In genomic region chr4:173777921-173778320, GRCh38 we compare ENCODE assay signal across 21 cellular contexts.
DNase-seq lines count a peak whose midpoint lies in the region; ATAC-seq and TF ChIP-seq lines count a peak whose summit lies in the region.
"Had no signal": no experiment of that assay in that cellular context is flagged by ENCODE, and none has a peak within 500 bp of the region (broad histone marks: within the 10 kb centered on the region; RNA-seq: fewer than 3 reads in every experiment).

No MANE protein-coding gene starts in this region.

- H3K9ac ChIP-seq in neural progenitor cell, result no peak overlapping the region
- H3K9ac ChIP-seq: BLaER1 had no signal

- no peaks in the 10 kb centered on the region for H3F3A ChIP-seq in neural progenitor cell (ENCODE audit: low read depth)

- H3K27me3 ChIP-seq in neural progenitor cell (no peaks in the 10 kb centered on the region), brain microvascular endothelial cell (replicated peaks) (no peaks in the 10 kb centered on the region), dorsolateral prefrontal cortex (peaks cover 0 to 7% (median 0%) of the 10 kb centered on the region in 45 donors)
- H3K27me3 ChIP-seq: BLaER1 had no signal

- peaks cover 16% of the 10 kb centered on the region for H3K4me1 ChIP-seq in neural progenitor cell
- H3K4me1 ChIP-seq: BLaER1, Caco-2, HAP-1 had no signal

- H3K27me3 Mint-ChIP-seq in activated naive CD8-positive, alpha-beta T cell treated with anti-CD3 and anti-CD28 coated beads, Interleukin-2, amount 50 U/mL, for 24 hours, result no peaks in the 10 kb centered on the region
- H3K27me3 Mint-ChIP-seq in activated naive CD8-positive, alpha-beta T cell treated with anti-CD3 and anti-CD28 coated beads for 36 hours, result peaks cover 14% of the 10 kb centered on the region
- H3K27me3 Mint-ChIP-seq in WTC11 (ENCODE audit: low read depth) (no peaks in the 10 kb centered on the region), neural progenitor cell (ENCODE audit: insufficient read depth, low read depth) (no peaks in the 10 kb centered on the region)
- H3K27me3 Mint-ChIP-seq: B cell; CD4-positive, CD25-positive, alpha-beta regulatory T cell had no signal

- no peak overlapping the region for H3K4me3 Mint-ChIP-seq in activated naive CD8-positive, alpha-beta T cell treated with anti-CD3 and anti-CD28 coated beads, Interleukin-2, amount 50 U/mL, for 24 hours
- no peak overlapping the region for H3K4me3 Mint-ChIP-seq in activated naive CD8-positive, alpha-beta T cell treated with anti-CD3 and anti-CD28 coated beads for 36 hours
- H3K4me3 Mint-ChIP-seq in WTC11 (no peak overlapping the region), neural progenitor cell (no peak overlapping the region)
- H3K4me3 Mint-ChIP-seq: B cell; CD4-positive, CD25-positive, alpha-beta regulatory T cell; CD8-positive, alpha-beta T cell; HFFc6 had no signal

- no peaks in the 10 kb centered on the region for H3K36me3 Mint-ChIP-seq in activated naive CD8-positive, alpha-beta T cell treated with anti-CD3 and anti-CD28 coated beads, Interleukin-2, amount 50 U/mL, for 24 hours (ENCODE audit: low read depth)
- H3K36me3 Mint-ChIP-seq in activated naive CD8-positive, alpha-beta T cell treated with anti-CD3 and anti-CD28 coated beads for 36 hours, result no peaks in the 10 kb centered on the region
- H3K36me3 Mint-ChIP-seq in WTC11, result no peaks in the 10 kb centered on the region
- H3K36me3 Mint-ChIP-seq in neural progenitor cell, result no peaks in the 10 kb centered on the region
- H3K36me3 Mint-ChIP-seq: CD4-positive, CD25-positive, alpha-beta regulatory T cell; CD8-positive, alpha-beta T cell had no signal

- no peaks in the 10 kb centered on the region for H3K9me3 ChIP-seq in neural progenitor cell (ENCODE audit: low read depth)
- H3K9me3 ChIP-seq: Caco-2, HAP-1 had no signal

- CTCF ChIA-PET in WTC11 (lab: Charles Lee), result interaction anchor here (0.7 to 1.7 kb wide), 4 partner anchors 15 to 212 kb away, joined by 3 to 7 read pairs (median 4); no protein-coding TSS in a partner anchor

- H3K27ac ChIP-seq in neural progenitor cell, result no peak overlapping the region
- no peak overlapping the region for H3K27ac ChIP-seq in brain microvascular endothelial cell
- H3K27ac ChIP-seq in dorsolateral prefrontal cortex, result no peak overlapping the region
- H3K27ac ChIP-seq: 22Rv1, BLaER1, C4-2B had no signal

- intact Hi-C loops in dorsolateral prefrontal cortex (cut with DNase I), result no loop called here

- no peak overlapping the region for H2AFZ ChIP-seq in neural progenitor cell (replicated peaks)

- H3K79me2 ChIP-seq in neural progenitor cell (ENCODE audit: low read depth), result no peaks in the 10 kb centered on the region

- H3K4me3 ChIP-seq in neural progenitor cell (no peak overlapping the region), brain microvascular endothelial cell (ENCODE audit: low read depth, low read length) (no peak overlapping the region), dorsolateral prefrontal cortex (no peak overlapping the region)
- H3K4me3 ChIP-seq: BLaER1, GM12878, HAP-1 had no signal

- in situ Hi-C loops in brain microvascular endothelial cell (cut with HindIII; ENCODE audit: low pct_ligation_motif_present, low sequenced_read_pairs), result no loop called here

- no peak for DNase-seq in activated naive CD8-positive, alpha-beta T cell treated with anti-CD3 and anti-CD28 coated beads, Interleukin-2, amount 50 U/mL, for 24 hours
- no peak for DNase-seq in activated naive CD8-positive, alpha-beta T cell treated with anti-CD3 and anti-CD28 coated beads for 36 hours
- DNase-seq in WTC11 (ENCODE audit: low spot score) (no peak), neural progenitor cell (ENCODE audit: low spot score) (peak; percentile 52), brain microvascular endothelial cell (no peak), dorsolateral prefrontal cortex (no peak)
- no peak for DNase-seq in stimulated activated naive CD8-positive, alpha-beta T cell treated with anti-CD3 and anti-CD28 coated beads, Interleukin-15, Interleukin-2, amounts not matched to agents 100 U/mL and 50 U/mL, for 24 hours
- DNase-seq: Caco-2; CD4-positive, CD25-positive, alpha-beta regulatory T cell; CD8-positive, alpha-beta T cell; DMS153; DND-41; GDM1; GOT3; HFFc6 had no signal

- peaks cover 13% of the 10 kb centered on the region for H3K9me3 Mint-ChIP-seq in activated naive CD8-positive, alpha-beta T cell treated with anti-CD3 and anti-CD28 coated beads, Interleukin-2, amount 50 U/mL, for 24 hours
- H3K9me3 Mint-ChIP-seq in activated naive CD8-positive, alpha-beta T cell treated with anti-CD3 and anti-CD28 coated beads for 36 hours, result peaks cover 10% of the 10 kb centered on the region
- H3K9me3 Mint-ChIP-seq in WTC11 (peaks cover 28% of the 10 kb centered on the region), neural progenitor cell (peaks cover 24% of the 10 kb centered on the region)

- TF ChIP-seq CTCF in WTC11 (IDR thresholded peaks at IDR 0.05) (no peak), neural progenitor cell (IDR thresholded peaks at IDR 0.05) (no peak), brain microvascular endothelial cell (IDR thresholded peaks at IDR 0.05; ENCODE audit: low read depth, low read length, missing control alignments) (no peak), dorsolateral prefrontal cortex (IDR thresholded peaks at IDR 0.05 in 54 of 56, conservative IDR thresholded peaks at IDR 0.05 in 2 of 56; ENCODE audit: low read depth in 1 of 56, partially characterized antibody in 56 of 56) (no peak)

- H3K36me3 ChIP-seq in neural progenitor cell (no peaks in the 10 kb centered on the region), brain microvascular endothelial cell (replicated peaks) (no peaks in the 10 kb centered on the region)
- H3K36me3 ChIP-seq: BLaER1, HAP-1 had no signal

- H3K27ac Mint-ChIP-seq in activated naive CD8-positive, alpha-beta T cell treated with anti-CD3 and anti-CD28 coated beads, Interleukin-2, amount 50 U/mL, for 24 hours, result no peak overlapping the region
- H3K27ac Mint-ChIP-seq in activated naive CD8-positive, alpha-beta T cell treated with anti-CD3 and anti-CD28 coated beads for 36 hours, result no peak overlapping the region
- H3K27ac Mint-ChIP-seq in WTC11, result no peak overlapping the region
- H3K27ac Mint-ChIP-seq in neural progenitor cell, result no peak overlapping the region
- H3K27ac Mint-ChIP-seq: B cell; CD4-positive, CD25-positive, alpha-beta regulatory T cell; CD8-positive, alpha-beta T cell; HFFc6 had no signal

- ATAC-seq in activated naive CD8-positive, alpha-beta T cell treated with anti-CD3 and anti-CD28 coated beads, Interleukin-2, amount 50 U/mL, for 24 hours, result peak; percentile 10
- peak; percentile 80 for ATAC-seq in WTC11
- no peak for ATAC-seq in stimulated activated naive CD8-positive, alpha-beta T cell treated with anti-CD3 and anti-CD28 coated beads, Interleukin-15, Interleukin-2, amounts not matched to agents 100 U/mL and 50 U/mL, for 24 hours
- ATAC-seq: CD8-positive, alpha-beta T cell; GM12878 had no signal

- POLR2A ChIA-PET in WTC11 (lab: Charles Lee), result no interaction called here

- H4K20me1 ChIP-seq in neural progenitor cell (ENCODE audit: low read depth), result no peaks in the 10 kb centered on the region
- H4K20me1 ChIP-seq: BLaER1 had no signal

- H3K4me2 ChIP-seq in neural progenitor cell, result no peak overlapping the region
- H3K4me2 ChIP-seq: BLaER1 had no signal

- no peaks in the 10 kb centered on the region for H3K4me1 Mint-ChIP-seq in activated naive CD8-positive, alpha-beta T cell treated with anti-CD3 and anti-CD28 coated beads, Interleukin-2, amount 50 U/mL, for 24 hours
- H3K4me1 Mint-ChIP-seq in activated naive CD8-positive, alpha-beta T cell treated with anti-CD3 and anti-CD28 coated beads for 36 hours, result no peaks in the 10 kb centered on the region
- H3K4me1 Mint-ChIP-seq in WTC11 (peaks cover 11% of the 10 kb centered on the region), neural progenitor cell (peaks cover 11% of the 10 kb centered on the region)
- H3K4me1 Mint-ChIP-seq: B cell; CD4-positive, CD25-positive, alpha-beta regulatory T cell had no signal

TF ChIP-seq in WTC11, 78 proteins besides CTCF, POLR2A, EP300 and RAD21 (continues in another document):
- TF ChIP-seq HMGXB4 (CRISPR knock-in tag; IDR thresholded peaks at IDR 0.05) (no peak), MXD4 (CRISPR knock-in tag; IDR thresholded peaks at IDR 0.05; ENCODE audit: borderline replicate concordance) (no peak), ATF1 (CRISPR knock-in tag; IDR thresholded peaks at IDR 0.05) (no peak)
- TF ChIP-seq, protein P1, sequence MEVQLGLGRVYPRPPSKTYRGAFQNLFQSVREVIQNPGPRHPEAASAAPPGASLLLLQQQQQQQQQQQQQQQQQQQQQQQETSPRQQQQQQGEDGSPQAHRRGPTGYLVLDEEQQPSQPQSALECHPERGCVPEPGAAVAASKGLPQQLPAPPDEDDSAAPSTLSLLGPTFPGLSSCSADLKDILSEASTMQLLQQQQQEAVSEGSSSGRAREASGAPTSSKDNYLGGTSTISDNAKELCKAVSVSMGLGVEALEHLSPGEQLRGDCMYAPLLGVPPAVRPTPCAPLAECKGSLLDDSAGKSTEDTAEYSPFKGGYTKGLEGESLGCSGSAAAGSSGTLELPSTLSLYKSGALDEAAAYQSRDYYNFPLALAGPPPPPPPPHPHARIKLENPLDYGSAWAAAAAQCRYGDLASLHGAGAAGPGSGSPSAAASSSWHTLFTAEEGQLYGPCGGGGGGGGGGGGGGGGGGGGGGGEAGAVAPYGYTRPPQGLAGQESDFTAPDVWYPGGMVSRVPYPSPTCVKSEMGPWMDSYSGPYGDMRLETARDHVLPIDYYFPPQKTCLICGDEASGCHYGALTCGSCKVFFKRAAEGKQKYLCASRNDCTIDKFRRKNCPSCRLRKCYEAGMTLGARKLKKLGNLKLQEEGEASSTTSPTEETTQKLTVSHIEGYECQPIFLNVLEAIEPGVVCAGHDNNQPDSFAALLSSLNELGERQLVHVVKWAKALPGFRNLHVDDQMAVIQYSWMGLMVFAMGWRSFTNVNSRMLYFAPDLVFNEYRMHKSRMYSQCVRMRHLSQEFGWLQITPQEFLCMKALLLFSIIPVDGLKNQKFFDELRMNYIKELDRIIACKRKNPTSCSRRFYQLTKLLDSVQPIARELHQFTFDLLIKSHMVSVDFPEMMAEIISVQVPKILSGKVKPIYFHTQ (CRISPR knock-in tag; IDR thresholded peaks at IDR 0.05), result no peak
